ENCODE assay signal across 13 cellular contexts in the genomic region with DNA sequence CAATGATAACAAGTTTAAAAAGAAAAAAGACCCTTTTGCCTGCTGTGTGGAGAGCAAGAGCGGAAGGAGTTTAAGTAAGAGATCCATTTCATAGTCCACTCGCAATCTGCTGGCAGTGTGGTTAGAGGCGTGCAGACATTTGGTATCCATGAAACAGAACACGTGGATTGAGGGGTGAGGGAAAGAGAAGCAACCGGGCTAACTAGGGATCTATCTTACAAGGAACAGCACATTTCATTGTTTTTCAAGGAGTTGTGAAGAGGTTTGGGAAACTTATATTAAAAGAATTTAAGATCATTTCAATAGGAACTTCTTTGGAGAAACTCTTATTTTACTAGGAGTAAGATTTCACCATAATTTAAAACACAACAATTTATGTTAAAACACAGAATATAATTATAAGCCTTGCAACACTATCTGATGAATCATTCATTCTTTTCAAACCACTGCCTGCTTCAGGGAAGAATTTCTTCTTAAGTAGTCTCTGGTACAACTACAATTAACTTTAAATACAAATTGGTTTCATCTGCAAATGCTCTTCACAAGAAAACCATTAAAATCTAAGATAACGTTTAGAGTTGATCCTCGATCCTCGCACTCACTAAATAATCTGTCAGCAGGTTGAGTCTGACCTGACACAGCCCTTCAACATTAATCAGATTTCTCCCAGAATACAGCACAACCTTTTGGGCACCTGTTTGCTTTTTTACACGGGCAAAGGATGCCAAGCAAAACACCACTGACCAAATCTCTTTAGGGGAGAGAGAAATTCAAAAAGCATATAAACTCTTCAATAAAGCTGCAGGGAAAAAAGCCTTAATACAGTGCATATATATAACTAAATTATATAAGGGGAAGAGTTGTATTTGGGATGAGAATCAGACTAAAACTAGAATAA. TPM values are rescaled to one million over a fixed set of nuclear protein-coding genes. Genes with fewer than 3 reads are reported as not detected.
DNase-seq lines count a peak whose midpoint lies in the region; ATAC-seq and TF ChIP-seq lines count a peak whose summit lies in the region.
"Had no signal": no experiment of that assay in that cellular context is flagged by ENCODE, and none has a peak within 500 bp of the region (broad histone marks: within the 10 kb centered on the region; RNA-seq: fewer than 3 reads in every experiment).

No MANE protein-coding gene starts in this region.

- POLR2A ChIA-PET in activated CD4-positive, alpha-beta T cell treated with anti-CD3 and anti-CD28 coated beads for 36 hours (lab: Charles Lee) = no interaction called here

- peaks cover 0 to 5% of the 10 kb centered on the region in 2 donors for H3K36me3 ChIP-seq in gastroesophageal sphincter
- H3K36me3 ChIP-seq in smooth muscle cell (ENCODE audit: low read depth) = no peaks in the 10 kb centered on the region
- H3K36me3 ChIP-seq: prostate gland had no signal

- H3K9me3 Mint-ChIP-seq in activated CD4-positive, alpha-beta T cell treated with anti-CD3 and anti-CD28 coated beads for 36 hours (ENCODE audit: low read depth) = peaks cover 7% of the 10 kb centered on the region

- H3K36me3 Mint-ChIP-seq in activated CD4-positive, alpha-beta T cell treated with anti-CD3 and anti-CD28 coated beads for 36 hours (ENCODE audit: low read depth) = peaks cover 36% of the 10 kb centered on the region

- H3K9me3 ChIP-seq in gastroesophageal sphincter = no peaks in the 10 kb centered on the region
- H3K9me3 ChIP-seq in smooth muscle cell (replicated peaks; ENCODE audit: low read depth) = no peaks in the 10 kb centered on the region
- H3K9me3 ChIP-seq: prostate gland had no signal

- peaks cover 62% of the 10 kb centered on the region for H3K79me2 ChIP-seq in smooth muscle cell (ENCODE audit: low read depth)

- TF ChIP-seq POLR2A in gastroesophageal sphincter (IDR thresholded peaks at IDR 0.05) = no peak

- H3K4me3 ChIP-seq in gastroesophageal sphincter = no peak overlapping the region
- peak overlapping the region; percentile 14 for H3K4me3 ChIP-seq in smooth muscle cell
- H3K4me3 ChIP-seq: BLaER1, prostate gland had no signal

- peak overlapping the region; percentile 12 to 39 (median 30) for H3K27ac ChIP-seq in gastroesophageal sphincter
- peak overlapping the region; percentile 72 for H3K27ac ChIP-seq in smooth muscle cell (ENCODE audit: low read depth)
- H3K27ac ChIP-seq: BLaER1, prostate gland had no signal

- peak overlapping the region; percentile 74 for H3K4me2 ChIP-seq in smooth muscle cell
- H3K4me2 ChIP-seq: BLaER1 had no signal

- TF ChIP-seq EP300 in gastroesophageal sphincter (IDR thresholded peaks at IDR 0.05) = no peak

- peak overlapping the region; percentile 29 for H3K27ac Mint-ChIP-seq in activated CD4-positive, alpha-beta T cell treated with anti-CD3 and anti-CD28 coated beads for 36 hours

- H2AFZ ChIP-seq in smooth muscle cell (ENCODE audit: low read depth) = no peak overlapping the region

- H3F3A ChIP-seq in smooth muscle cell (ENCODE audit: low read depth) = peaks cover 4% of the 10 kb centered on the region

- H3K4me1 Mint-ChIP-seq in activated CD4-positive, alpha-beta T cell treated with anti-CD3 and anti-CD28 coated beads for 36 hours = peaks cover 56% of the 10 kb centered on the region

- H3K27me3 ChIP-seq in gastroesophageal sphincter (no peaks in the 10 kb centered on the region), smooth muscle cell (ENCODE audit: low read depth) (no peaks in the 10 kb centered on the region)
- H3K27me3 ChIP-seq: BLaER1 had no signal

- peaks cover 93% of the 10 kb centered on the region for H4K20me1 ChIP-seq in smooth muscle cell (ENCODE audit: low read depth)

- CTCF ChIA-PET in activated CD4-positive, alpha-beta T cell treated with anti-CD3 and anti-CD28 coated beads for 36 hours (lab: Charles Lee) = interaction anchor here (0.6 to 11.6 kb wide), 3 partner anchors 39 to 98 kb away, joined by 3 to 202 read pairs (median 5); no protein-coding TSS in a partner anchor

- WGBS in gastroesophageal sphincter (ENCODE audit: low coverage in 1 of 2), 2 donors = 42 to 51% methylated on average over 9 of the region's 9 CpGs
- WGBS in smooth muscle cell (ENCODE audit: low lambda C conversion rate) = 23% methylated on average over 9 of the region's 9 CpGs

- no peak overlapping the region for H3K4me3 Mint-ChIP-seq in activated CD4-positive, alpha-beta T cell treated with anti-CD3 and anti-CD28 coated beads for 36 hours

- no peak for DNase-seq in activated CD4-positive, alpha-beta T cell treated with anti-CD3 and anti-CD28 coated beads for 36 hours
- DNase-seq in activated CD4-positive, alpha-beta T cell treated with anti-CD3 and anti-CD28 coated beads, Interleukin-2, amount 50 U/mL, for 4 hours = no peak
- no peak for DNase-seq in smooth muscle cell (lab: John Stamatoyannopoulos, UW; ENCODE audit: unreplicated experiment)
- DNase-seq in NCI-H345 (lab: John Stamatoyannopoulos, UW) = no peak
- no peak for DNase-seq in NCI-H187 treated with DMSO at 0.1 percent for 48 hours (lab: John Stamatoyannopoulos, UW)
- DNase-seq in COLO668 (lab: John Stamatoyannopoulos, UW; ENCODE audit: unreplicated experiment) = no peak
- DNase-seq: activated effector memory CD4-positive, alpha-beta T cell treated with Interleukin-2 at 50 U/mL for 16 hours; hippocampal formation; stimulated activated naive CD4-positive, alpha-beta T cell treated with Interleukin-2 at 50 U/mL for 16 hours had no signal

- TF ChIP-seq CTCF in gastroesophageal sphincter (IDR thresholded peaks at IDR 0.05) (no peak), smooth muscle cell (IDR thresholded peaks at IDR 0.05; ENCODE audit: borderline replicate concordance, insufficient read depth, poor library complexity, severe bottlenecking) (no peak)

- H3K4me1 ChIP-seq in gastroesophageal sphincter (peaks cover 0 to 97% (median 4%) of the 10 kb centered on the region in 3 donors), smooth muscle cell (ENCODE audit: low read depth) (peaks cover 3% of the 10 kb centered on the region)
- H3K4me1 ChIP-seq: prostate gland had no signal

- ATAC-seq in activated CD4-positive, alpha-beta T cell treated with anti-CD3 and anti-CD28 coated beads for 36 hours = no peak
- peak; percentile 61 for ATAC-seq in SK-N-SH treated with all-trans-retinoic acid at 6 μM for 48 hours
- ATAC-seq in gastroesophageal sphincter = no peak

- no peak overlapping the region for H3K9ac ChIP-seq in smooth muscle cell (ENCODE audit: low read depth)
- H3K9ac ChIP-seq: BLaER1 had no signal

- intact Hi-C loops in activated CD4-positive, alpha-beta T cell treated with anti-CD3 and anti-CD28 coated beads for 36 hours (cut with DNase I, micrococcal nuclease) = no loop called here

- H3K27me3 Mint-ChIP-seq in activated CD4-positive, alpha-beta T cell treated with anti-CD3 and anti-CD28 coated beads for 36 hours = no peaks in the 10 kb centered on the region

TF ChIP-seq in SK-N-SH treated with all-trans-retinoic acid at 6 μM for 48 hours, 23 proteins besides CTCF, POLR2A, EP300 and RAD21:
- TF ChIP-seq ZFP3 (CRISPR knock-in tag; IDR thresholded peaks at IDR 0.05) (no peak), ISL1 (CRISPR knock-in tag; IDR thresholded peaks at IDR 0.05) (peak; percentile 47; the same call in 1 of the 2 replicates)

RNA-seq across cellular contexts. Expression of gene PPTC7, which starts 27.4 kb away (rescaled TPM):
- total RNA-seq in activated CD4-positive, alpha-beta T cell treated with anti-CD3 and anti-CD28 coated beads for 36 hours = 10 to 100 TPM; 33.4 to 36.5 TPM
- 10 to 100 TPM; 37.5 to 48.6 (median 41.9) TPM for total RNA-seq in gastroesophageal sphincter
- 8.9 and 9.4 TPM in 2 replicates for total RNA-seq in smooth muscle cell
- polyA plus RNA-seq in smooth muscle cell = 3.6 and 4.5 TPM in 2 replicates

RNA-seq across cellular contexts. Expression of gene RAD9B, which starts 53.6 kb away (rescaled TPM):
- total RNA-seq in activated CD4-positive, alpha-beta T cell treated with anti-CD3 and anti-CD28 coated beads for 36 hours = 1 to 10 TPM; 1.5 to 2.2 TPM
- total RNA-seq in gastroesophageal sphincter (1 to 10 TPM; 1.1 to 5.1 (median 1.9) TPM), smooth muscle cell (not detected in 2 replicates)
- polyA plus RNA-seq in smooth muscle cell = 0.64 TPM in 1 of 2 replicates, not detected in the other

RNA-seq across cellular contexts. Expression of gene VPS29, which starts 53.8 kb away (rescaled TPM):
- total RNA-seq in activated CD4-positive, alpha-beta T cell treated with anti-CD3 and anti-CD28 coated beads for 36 hours = 100 to 1,000 TPM in 1 of 2 experiments, 10 to 100 TPM in 1; 84.4 to 103 TPM
- total RNA-seq in gastroesophageal sphincter (100 to 1,000 TPM; 101 to 184 (median 159) TPM), smooth muscle cell (72.9 and 85.1 TPM in 2 replicates)
- polyA plus RNA-seq in smooth muscle cell = 136 TPM in 2 replicates

RNA-seq across cellular contexts. Expression of gene TCTN1, which starts 58.2 kb away (rescaled TPM):
- 1 to 10 TPM; 7.2 to 7.3 TPM for total RNA-seq in activated CD4-positive, alpha-beta T cell treated with anti-CD3 and anti-CD28 coated beads for 36 hours
- total RNA-seq in gastroesophageal sphincter (10 to 100 TPM; 19.4 to 32.5 (median 30.5) TPM), smooth muscle cell (26.4 and 28.4 TPM in 2 replicates)
- polyA plus RNA-seq in smooth muscle cell = 22.5 and 26.2 TPM in 2 replicates
